In genomic region chr4:149914521-149915115, GRCh38 we compare ENCODE assay signal across 8 cellular contexts.
DNase-seq lines count a peak whose midpoint lies in the region; ATAC-seq, FAIRE-seq and TF ChIP-seq lines count a peak whose summit lies in the region.
"Had no signal": no experiment of that assay in that cellular context is flagged by ENCODE, and none has a peak within 500 bp of the region (broad histone marks: within the 10 kb centered on the region; RNA-seq: fewer than 3 reads in every experiment).

No MANE protein-coding gene starts in this region.

- H3K4me1 ChIP-seq in K562 (replicated peaks in 1 of 2; ENCODE audit: control insufficient read depth in 2 of 2, insufficient read depth in 2 of 2, low read length in 2 of 2): no peaks in the 10 kb centered on the region
- H3K4me1 ChIP-seq in effector memory CD4-positive, alpha-beta T cell (ENCODE audit: control insufficient read depth, insufficient read depth, low read length, poor library complexity, severe bottlenecking): no peaks in the 10 kb centered on the region

- no peak overlapping the region for H3K9ac ChIP-seq in K562 (ENCODE audit: insufficient read depth in 1 of 2, low read depth in 2 of 2, low read length in 2 of 2)

- no peak overlapping the region for H2AFZ ChIP-seq in K562 (ENCODE audit: low read depth, low read length)

- no peaks in the 10 kb centered on the region for H4K20me1 ChIP-seq in K562 (replicated peaks; ENCODE audit: control insufficient read depth, insufficient read depth, low read length)

- in situ Hi-C loops in K562 (cut with MboI): no loop called here

- TF ChIP-seq CTCF in D721Med (IDR thresholded peaks at IDR 0.05; ENCODE audit: insufficient read depth, missing control alignments) (peak; percentile 83), K562 (IDR thresholded peaks at IDR 0.05 in 2 of 3, conservative IDR thresholded peaks at IDR 0.05 in 1 of 3; ENCODE audit: insufficient read depth in 2 of 3, low read depth in 1 of 3, low read length in 3 of 3) (peak; percentile 48 to 65 (median 59); a peak in 5 of 6 replicates)

- CTCF ChIA-PET in K562 (lab: Yijun Ruan, JAX; ENCODE audit: low intra/inter-chr PET ratio): no interaction called here

- peak; percentile 60 for FAIRE-seq in D721Med (lab: Jason Lieb, UNC)
- peak; percentile 80 for FAIRE-seq in K562 (lab: Jason Lieb, UNC)

- no peaks in the 10 kb centered on the region for H3K9me3 ChIP-seq in K562 (replicated peaks; ENCODE audit: control insufficient read depth, insufficient read depth, low read depth, low read length)
- H3K9me3 ChIP-seq in effector memory CD4-positive, alpha-beta T cell (ENCODE audit: control insufficient read depth, low read length): no peaks in the 10 kb centered on the region

- no peak for TF ChIP-seq EP300 in K562 (IDR thresholded peaks at IDR 0.05; ENCODE audit: low read length)

- no peak overlapping the region for H3K4me3 ChIP-seq in K562
- no peak overlapping the region for H3K4me3 ChIP-seq in effector memory CD4-positive, alpha-beta T cell (ENCODE audit: insufficient read depth, low read depth, low read length, poor library complexity, severe bottlenecking)

- no peaks in the 10 kb centered on the region for H3K36me3 ChIP-seq in K562 (ENCODE audit: control insufficient read depth, insufficient read depth, low read length)
- H3K36me3 ChIP-seq in effector memory CD4-positive, alpha-beta T cell (ENCODE audit: control insufficient read depth, insufficient read depth, low read length): no peaks in the 10 kb centered on the region

- peak in 1 of 2 experiments; percentile 44; a peak in 2 of 4 replicates for TF ChIP-seq RAD21 in K562 (CRISPR knock-in tag; conservative IDR thresholded peaks at IDR 0.05 in 1 of 2, IDR thresholded peaks at IDR 0.05 in 1 of 2)

- H3K4me2 ChIP-seq in K562 (ENCODE audit: insufficient read depth, low read length): no peak overlapping the region

- POLR2A ChIA-PET in K562 (lab: Yijun Ruan, JAX): no interaction called here

- intact Hi-C loops in K562 (cut with micrococcal nuclease): no loop called here

- BruUV-seq in K562 (replicated peaks; lab: Mats Ljungman, UMichigan): no TSS peak

- H3K27me3 ChIP-seq in K562 (ENCODE audit: control insufficient read depth in 2 of 2, insufficient read depth in 2 of 2, low read length in 2 of 2): no peaks in the 10 kb centered on the region
- no peaks in the 10 kb centered on the region for H3K27me3 ChIP-seq in effector memory CD4-positive, alpha-beta T cell (replicated peaks; ENCODE audit: control insufficient read depth, insufficient read depth, low read length, poor library complexity, severe bottlenecking)

- ATAC-seq in GM18511 (IDR thresholded peaks at IDR 0.05; ENCODE audit: unreplicated experiment) (peak; percentile 77), HG02970 (IDR thresholded peaks at IDR 0.05; ENCODE audit: low FRiP score, unreplicated experiment) (peak; percentile 65), K562 (peak; percentile 90)
- ATAC-seq: activated naive CD4-positive, alpha-beta T cell treated with anti-CD3 and anti-CD28 coated beads, Interleukin-2, amount 50 U/mL, for 72 hours had no signal

- WGBS in K562 (ENCODE audit: insufficient coverage, low coverage, missing lambda C conversion rate): 0% methylated on average over 5 of the region's 5 CpGs

- DNase-seq in D721Med (ENCODE audit: insufficient read length, low spot score): peak; percentile 40
- peak; percentile 44 for DNase-seq in NCI-H2227 (lab: John Stamatoyannopoulos, UW; ENCODE audit: unreplicated experiment)
- DNase-seq in K562 (ENCODE audit: extremely low read depth in 1 of 4, low spot score in 3 of 4): peak; percentile 32 to 57 (median 39)
- DNase-seq in medulla oblongata (ENCODE audit: extremely low spot score): peak; percentile 30
- DNase-seq in effector memory CD4-positive, alpha-beta T cell: no peak

- no peaks in the 10 kb centered on the region for H3K9me1 ChIP-seq in K562 (ENCODE audit: control insufficient read depth, insufficient read depth, low read length)

- H3K27ac ChIP-seq in K562 (ENCODE audit: extremely low read depth, low read depth, low read length): no peak overlapping the region
- no peak overlapping the region for H3K27ac ChIP-seq in effector memory CD4-positive, alpha-beta T cell (ENCODE audit: insufficient read depth, low read length, poor library complexity, severe bottlenecking)

- no peak for TF ChIP-seq POLR2A in K562 (conservative IDR thresholded peaks at IDR 0.05)

- no peaks in the 10 kb centered on the region for H3K79me2 ChIP-seq in K562 (ENCODE audit: control insufficient read depth, insufficient read depth, low read length)

TF ChIP-seq in K562, 482 proteins besides CTCF, POLR2A, EP300 and RAD21:
- TF ChIP-seq SMC3 (conservative IDR thresholded peaks at IDR 0.05; ENCODE audit: insufficient read depth, low read depth, low read length): 0 out of 2 replicates have a peak, but pooled peaks have one; percentile 26
- TF ChIP-seq, protein P1, sequence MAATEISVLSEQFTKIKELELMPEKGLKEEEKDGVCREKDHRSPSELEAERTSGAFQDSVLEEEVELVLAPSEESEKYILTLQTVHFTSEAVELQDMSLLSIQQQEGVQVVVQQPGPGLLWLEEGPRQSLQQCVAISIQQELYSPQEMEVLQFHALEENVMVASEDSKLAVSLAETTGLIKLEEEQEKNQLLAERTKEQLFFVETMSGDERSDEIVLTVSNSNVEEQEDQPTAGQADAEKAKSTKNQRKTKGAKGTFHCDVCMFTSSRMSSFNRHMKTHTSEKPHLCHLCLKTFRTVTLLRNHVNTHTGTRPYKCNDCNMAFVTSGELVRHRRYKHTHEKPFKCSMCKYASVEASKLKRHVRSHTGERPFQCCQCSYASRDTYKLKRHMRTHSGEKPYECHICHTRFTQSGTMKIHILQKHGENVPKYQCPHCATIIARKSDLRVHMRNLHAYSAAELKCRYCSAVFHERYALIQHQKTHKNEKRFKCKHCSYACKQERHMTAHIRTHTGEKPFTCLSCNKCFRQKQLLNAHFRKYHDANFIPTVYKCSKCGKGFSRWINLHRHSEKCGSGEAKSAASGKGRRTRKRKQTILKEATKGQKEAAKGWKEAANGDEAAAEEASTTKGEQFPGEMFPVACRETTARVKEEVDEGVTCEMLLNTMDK (IDR thresholded peaks at IDR 0.05; ENCODE audit: borderline replicate concordance, insufficient read depth, low read depth, low read length, poor library complexity, severe bottlenecking): peak; percentile 50
- TF ChIP-seq FOXK1 (CRISPR knock-in tag; IDR thresholded peaks at IDR 0.05; ENCODE audit: borderline replicate concordance): no peak
- TF ChIP-seq ZNF707 (CRISPR knock-in tag; conservative IDR thresholded peaks at IDR 0.05): no peak
- TF ChIP-seq ZNF583 (CRISPR knock-in tag; IDR thresholded peaks at IDR 0.05): no peak
- TF ChIP-seq MEIS2 (IDR thresholded peaks at IDR 0.05; ENCODE audit: partially characterized antibody): no peak

Comparison
In these comparisons a context has a peak if more than half of its experiments do, and no peak if none do; other contexts are left out.
1. DNase-seq: peak in D721Med (single experiment), NCI-H2227 (single experiment), K562 (4 of 4) and medulla oblongata (single experiment); none in effector memory CD4-positive, alpha-beta T cell (0 of 3).
2. Peak in every context shown above with its lines, with median percentiles within 50 percentile points of each other: ATAC-seq.